ENCODE assay signal across 8 cellular contexts in genomic region chr7:26863504-26864308, GRCh38. TPM values are rescaled to one million over a fixed set of nuclear protein-coding genes. Genes with fewer than 3 reads are reported as not detected.
DNase-seq lines count a peak whose midpoint lies in the region; ATAC-seq and TF ChIP-seq lines count a peak whose summit lies in the region.

No MANE protein-coding gene starts in this region.

- H3K27ac ChIP-seq in adrenal gland: peak overlapping the region; percentile 91 to 99 (median 97)
- peak overlapping the region; percentile 72 to 97 (median 90) for H3K27ac ChIP-seq in skin epidermis

- peak; percentile 27 for ATAC-seq in GM21825 (IDR thresholded peaks at IDR 0.05; ENCODE audit: unreplicated experiment)

- TF ChIP-seq CTCF in adrenal gland (IDR thresholded peaks at IDR 0.05): no peak

- no peak for TF ChIP-seq POLR2A in adrenal gland (IDR thresholded peaks at IDR 0.05)

- peaks cover 1 to 29% of the 10 kb centered on the region in 2 donors for H3K4me1 ChIP-seq in adrenal gland (replicated peaks in 1 of 2)

- 3 to 8% (median 5%) methylated on average over 12 to 17 of the region's 17 CpGs for WGBS in adrenal gland, 4 donors

- no peaks in the 10 kb centered on the region for H3K36me3 ChIP-seq in adrenal gland (replicated peaks in 1 of 2)

- peak overlapping the region; percentile 82 to 97 (median 90) for H3K4me3 ChIP-seq in adrenal gland
- H3K4me3 ChIP-seq in iPS-11a (ENCODE audit: low read depth, low read length): peak overlapping the region; percentile 73
- peak overlapping the region; percentile 51 to 69 (median 62) for H3K4me3 ChIP-seq in skin epidermis

- DNase-seq in NCI-H524 (lab: John Stamatoyannopoulos, UW) (peak; percentile 27 to 50), NCI-H524 treated with DMSO at 0.1 percent for 48 hours (lab: John Stamatoyannopoulos, UW) (no peak), NCI-H774 (lab: John Stamatoyannopoulos, UW) (peak; percentile 49), adrenal gland (peak in 3 of 7 donors; percentile 43 to 64 (median 62))
- DNase-seq in NK-92 treated with Interleukin-12 subunit alpha and Interleukin-12 subunit beta, amount 100 ng/mL, for 24 hours (lab: John Stamatoyannopoulos, UW): no peak

- intact Hi-C loops in adrenal gland (cut with DNase I): loop anchor here (10.0 kb wide), 2 partner anchors 231 to 241 kb away; partner anchors contain the start of genes HOXA1 (in 1 of the 2) and HOXA2 (in 1 of the 2)

- H3K9me3 ChIP-seq in adrenal gland (replicated peaks in 1 of 3): no peaks in the 10 kb centered on the region

- no peaks in the 10 kb centered on the region for H3K27me3 ChIP-seq in adrenal gland

RNA-seq across cellular contexts. Expression of gene SKAP2, which starts 0.7 kb away (rescaled TPM):
- total RNA-seq in adrenal gland: 100 to 1,000 TPM in 1 of 8 donors, 10 to 100 TPM in 7; 27.0 to 123 (median 58.3) TPM
- polyA plus RNA-seq in adrenal gland: 10 to 100 TPM in 2 of 3 donors, 1 to 10 TPM in 1; 7.3 to 73.5 (median 14.4) TPM

Comparison
In these comparisons a context has a peak if more than half of its experiments do, and no peak if none do; other contexts are left out.
1. DNase-seq: peak in NCI-H524 (2 of 2) and NCI-H774 (single experiment); none in NCI-H524 treated with DMSO at 0.1 percent for 48 hours (single experiment) and NK-92 treated with Interleukin-12 subunit alpha and Interleukin-12 subunit beta, amount 100 ng/mL, for 24 hours (single experiment).
2. Peak in every context shown above with its lines, with median percentiles within 50 percentile points of each other: H3K4me3 ChIP-seq.